In the genomic region with DNA sequence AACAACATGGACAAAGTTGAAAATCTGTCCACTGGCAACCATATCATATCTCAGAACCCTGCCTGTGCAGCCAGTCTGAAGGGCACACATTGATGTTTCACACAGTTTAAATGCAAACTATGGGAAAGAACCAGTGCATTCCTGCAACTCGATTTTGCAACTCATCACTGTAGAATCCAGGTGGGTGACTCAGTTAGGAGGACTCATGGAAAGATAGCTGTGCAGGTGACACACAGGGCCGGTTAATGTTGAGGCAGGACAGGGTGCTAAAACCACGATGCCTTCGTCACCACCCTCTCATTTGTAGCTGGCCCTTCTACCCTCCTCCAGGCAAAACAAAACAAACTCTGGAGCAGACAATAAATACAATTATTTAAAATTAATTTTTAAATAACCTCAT, we compare ENCODE assay signal across 19 cellular contexts.
DNase-seq lines count a peak whose midpoint lies in the region; ATAC-seq, FAIRE-seq and TF ChIP-seq lines count a peak whose summit lies in the region.
"Had no signal": no experiment of that assay in that cellular context is flagged by ENCODE, and none has a peak within 500 bp of the region (broad histone marks: within the 10 kb centered on the region; RNA-seq: fewer than 3 reads in every experiment).

No MANE protein-coding gene starts in this region.

- no peak overlapping the region for H3K4me3 Mint-ChIP-seq in MCF 10A (ENCODE audit: unreplicated experiment)
- H3K4me3 Mint-ChIP-seq in activated T-helper 17 cell treated with anti-CD3 and anti-CD28 coated beads, Interleukin-2, amount 50 U/mL, for 72 hours: no peak overlapping the region

- no peaks in the 10 kb centered on the region for H3K4me1 ChIP-seq in breast epithelium
- H3K4me1 ChIP-seq in keratinocyte (ENCODE audit: control insufficient read depth, extremely low read depth, insufficient read depth, low read length): peaks cover 42% of the 10 kb centered on the region

- CTCF ChIA-PET in MCF 10A (lab: Yijun Ruan, JAX): no interaction called here

- no peaks in the 10 kb centered on the region for H3K27me3 ChIP-seq in breast epithelium
- H3K27me3 ChIP-seq in keratinocyte (ENCODE audit: control insufficient read depth, extremely low read depth, insufficient read depth, low read length): no peaks in the 10 kb centered on the region
- H3K27me3 ChIP-seq: BLaER1 treated with 17β-estradiol and CSF1 and Interleukin-3, amounts not matched to agents 10 nM and 100 nM; ovary; SJSA1 had no signal

- no peaks in the 10 kb centered on the region for H3K9me1 ChIP-seq in keratinocyte (ENCODE audit: control insufficient read depth, extremely low read depth, insufficient read depth, low read length)

- DNase-seq in MCF 10A (ENCODE audit: unreplicated experiment) (peak; percentile 75), breast epithelium (ENCODE audit: low spot score in 2 of 2) (no peak), amniotic epithelial cell (ENCODE audit: low read depth) (peak; percentile 69), keratinocyte (ENCODE audit: low read depth, low spot score) (peak; percentile 82), frontal cortex (ENCODE audit: low spot score in 2 of 2) (no peak)
- DNase-seq in stimulated activated naive CD4-positive, alpha-beta T cell (lab: John Stamatoyannopoulos, UW): no peak
- DNase-seq: 8988T; DMS 273 treated with DMSO at 0.1 percent for 48 hours; effector CD8-positive, alpha-beta T cell; GOT3; NCI-H446 treated with DMSO at 0.1 percent for 48 hours; ovary; small intestine; T1000 had no signal

- no peaks in the 10 kb centered on the region for H3K79me2 ChIP-seq in keratinocyte (ENCODE audit: control insufficient read depth, insufficient read depth, low read length)

- no peaks in the 10 kb centered on the region for H3K27me3 Mint-ChIP-seq in MCF 10A (ENCODE audit: insufficient read depth, unreplicated experiment)
- no peaks in the 10 kb centered on the region for H3K27me3 Mint-ChIP-seq in activated T-helper 17 cell treated with anti-CD3 and anti-CD28 coated beads, Interleukin-2, amount 50 U/mL, for 72 hours

- H3K27ac Mint-ChIP-seq in MCF 10A (ENCODE audit: low read depth, unreplicated experiment): peak overlapping the region; percentile 61
- no peak overlapping the region for H3K27ac Mint-ChIP-seq in activated T-helper 17 cell treated with anti-CD3 and anti-CD28 coated beads, Interleukin-2, amount 50 U/mL, for 72 hours

- POLR2A ChIA-PET in MCF 10A (lab: Yijun Ruan, JAX): interaction anchor here (0.6 to 1.0 kb wide), 2 partner anchors 19 to 61 kb away, joined by 3 read pairs; no protein-coding TSS in a partner anchor

- no peak for TF ChIP-seq POLR2A in breast epithelium (IDR thresholded peaks at IDR 0.05)

- peak overlapping the region; percentile 65 for H3K9ac ChIP-seq in keratinocyte (ENCODE audit: control insufficient read depth, extremely low read depth, insufficient read depth, low read length)
- H3K9ac ChIP-seq: BLaER1 treated with 17β-estradiol and CSF1 and Interleukin-3, amounts not matched to agents 10 nM and 100 nM had no signal

- FAIRE-seq in keratinocyte (lab: Jason Lieb, UNC): peak; percentile 99
- FAIRE-seq in frontal cortex (lab: Jason Lieb, UNC): no peak
- FAIRE-seq: HTR-8/SVneo, small intestine had no signal

- H4K20me1 ChIP-seq in keratinocyte (ENCODE audit: control insufficient read depth, extremely low read depth, insufficient read depth, low read length): no peaks in the 10 kb centered on the region
- H4K20me1 ChIP-seq: BLaER1 treated with 17β-estradiol and CSF1 and Interleukin-3, amounts not matched to agents 10 nM and 100 nM had no signal

- ATAC-seq in HG03342 (IDR thresholded peaks at IDR 0.05; ENCODE audit: unreplicated experiment): no peak
- ATAC-seq in activated T-helper 17 cell treated with anti-CD3 and anti-CD28 coated beads, Interleukin-2, amount 50 U/mL, for 72 hours (replicated peaks): no peak

- peak overlapping the region; percentile 66 for H3K4me2 ChIP-seq in keratinocyte (ENCODE audit: control insufficient read depth, extremely low read depth, insufficient read depth, low read depth, low read length)

- no peaks in the 10 kb centered on the region for H3K9me3 ChIP-seq in breast epithelium
- H3K9me3 ChIP-seq in keratinocyte (ENCODE audit: control insufficient read depth, low read depth, low read length): no peaks in the 10 kb centered on the region
- H3K9me3 ChIP-seq: BLaER1 treated with 17β-estradiol and CSF1 and Interleukin-3, amounts not matched to agents 10 nM and 100 nM; ovary; SJSA1 had no signal

- H3K36me3 Mint-ChIP-seq in MCF 10A (ENCODE audit: insufficient read depth, unreplicated experiment): no peaks in the 10 kb centered on the region
- no peaks in the 10 kb centered on the region for H3K36me3 Mint-ChIP-seq in activated T-helper 17 cell treated with anti-CD3 and anti-CD28 coated beads, Interleukin-2, amount 50 U/mL, for 72 hours (ENCODE audit: low read depth)

- peaks cover 11% of the 10 kb centered on the region for H3K4me1 Mint-ChIP-seq in MCF 10A (ENCODE audit: insufficient read depth, unreplicated experiment)
- no peaks in the 10 kb centered on the region for H3K4me1 Mint-ChIP-seq in activated T-helper 17 cell treated with anti-CD3 and anti-CD28 coated beads, Interleukin-2, amount 50 U/mL, for 72 hours

- H3K36me3 ChIP-seq in breast epithelium: no peaks in the 10 kb centered on the region
- peaks cover 2 to 6% of the 10 kb centered on the region in 2 experiments for H3K36me3 ChIP-seq in keratinocyte (ENCODE audit: control insufficient read depth in 2 of 2, extremely low read depth in 1 of 2, insufficient read depth in 2 of 2, low read length in 2 of 2)
- H3K36me3 ChIP-seq: ovary had no signal

- H3K27ac ChIP-seq in breast epithelium (no peak overlapping the region), keratinocyte (ENCODE audit: control insufficient read depth, insufficient read depth, low read length) (peak overlapping the region; percentile 91)
- H3K27ac ChIP-seq: BLaER1 treated with 17β-estradiol and CSF1 and Interleukin-3, amounts not matched to agents 10 nM and 100 nM; ovary; SJSA1 had no signal

- H3K4me3 ChIP-seq in breast epithelium: no peak overlapping the region
- peak overlapping the region in 1 of 3 experiments; percentile 2 for H3K4me3 ChIP-seq in keratinocyte (ENCODE audit: control insufficient read depth in 2 of 3, extremely low read depth in 1 of 3, insufficient read depth in 2 of 3, low read depth in 1 of 3, low read length in 3 of 3)
- H3K4me3 ChIP-seq: BLaER1 treated with 17β-estradiol and CSF1 and Interleukin-3, amounts not matched to agents 10 nM and 100 nM; ovary; SJSA1 had no signal

- TF ChIP-seq CTCF in MCF 10A (IDR thresholded peaks at IDR 0.05; ENCODE audit: unreplicated experiment) (no peak), breast epithelium (IDR thresholded peaks at IDR 0.05) (no peak), keratinocyte (optimal IDR thresholded peaks at IDR 0.05 in 1 of 3, IDR thresholded peaks at IDR 0.05 in 1 of 3, conservative IDR thresholded peaks at IDR 0.05 in 1 of 3; ENCODE audit: extremely low read depth in 1 of 3, insufficient read depth in 2 of 3, low read length in 3 of 3) (no peak)

- dilution Hi-C loops in keratinocyte (cut with MboI; ENCODE audit: extremely low pct_ligation_motif_present, low sequenced_read_pairs): no loop called here

- BruUV-seq in MCF 10A (replicated peaks; lab: Mats Ljungman, UMichigan): no TSS peak

- intact Hi-C loops in MCF 10A (cut with micrococcal nuclease) (no loop called here), breast epithelium (cut with DNase I; ENCODE audit: low total_unique reads) (loop anchor here (2.0 kb wide), 1 partner anchor 30 kb away; no protein-coding TSS in a partner anchor)

- no peaks in the 10 kb centered on the region for H3K9me3 Mint-ChIP-seq in MCF 10A (ENCODE audit: unreplicated experiment)
- H3K9me3 Mint-ChIP-seq in activated T-helper 17 cell treated with anti-CD3 and anti-CD28 coated beads, Interleukin-2, amount 50 U/mL, for 72 hours: no peaks in the 10 kb centered on the region

- H2AFZ ChIP-seq in keratinocyte (ENCODE audit: control insufficient read depth, low read length): no peak overlapping the region

Comparison
In these comparisons a context has a peak if more than half of its experiments do, and no peak if none do; other contexts are left out.
1. DNase-seq: peak in MCF 10A (single experiment), amniotic epithelial cell (single experiment) and keratinocyte (single experiment); none in breast epithelium (0 of 2), frontal cortex (0 of 2) and stimulated activated naive CD4-positive, alpha-beta T cell (0 of 6).